Comparison of ENCODE assay signal across 25 cellular contexts in the genomic region with DNA sequence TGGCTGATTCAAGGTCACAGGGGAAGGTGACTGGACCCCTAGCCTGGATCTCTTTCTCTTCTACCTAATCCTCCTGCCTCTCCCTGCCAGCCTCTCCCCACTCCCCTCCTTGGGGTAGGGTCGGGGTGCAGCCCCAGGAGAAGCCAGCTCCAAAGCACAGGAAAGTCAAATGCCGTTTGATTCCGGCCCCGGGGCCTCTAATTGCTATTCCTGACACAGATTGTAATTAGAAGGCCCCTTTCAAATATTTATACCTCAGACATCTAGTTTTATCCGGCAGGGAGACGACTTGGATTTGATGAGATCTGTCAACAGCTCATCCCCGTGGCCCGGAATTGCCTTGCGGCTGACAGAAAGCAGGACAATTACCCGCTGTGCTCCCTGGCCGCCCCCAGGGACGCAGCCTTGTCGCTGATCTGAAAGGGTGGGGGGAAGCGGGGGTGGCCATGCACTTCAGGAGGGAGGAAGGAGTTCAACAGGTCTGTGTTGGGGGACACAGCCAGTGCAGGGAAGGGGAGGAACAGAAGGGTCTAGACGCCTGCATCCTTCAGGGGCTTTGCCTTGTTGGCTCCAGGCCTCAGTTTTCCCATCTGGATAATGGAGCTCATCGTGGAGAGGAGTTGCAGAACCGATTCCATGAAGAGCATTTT. TPM values are rescaled to one million over a fixed set of nuclear protein-coding genes. Genes with fewer than 3 reads are reported as not detected.
DNase-seq lines count a peak whose midpoint lies in the region; ATAC-seq, FAIRE-seq and TF ChIP-seq lines count a peak whose summit lies in the region.
"Had no signal": no experiment of that assay in that cellular context is flagged by ENCODE, and none has a peak within 500 bp of the region (broad histone marks: within the 10 kb centered on the region; RNA-seq: fewer than 3 reads in every experiment).

No MANE protein-coding gene starts in this region.

- BruUV-seq in K562 (replicated peaks; lab: Mats Ljungman, UMichigan): no TSS peak

- no peaks in the 10 kb centered on the region for H3K9me1 ChIP-seq in K562 (ENCODE audit: control insufficient read depth, insufficient read depth, low read length)

- H3K79me2 ChIP-seq in GM23338 (replicated peaks; ENCODE audit: insufficient read depth) (no peaks in the 10 kb centered on the region), K562 (ENCODE audit: control insufficient read depth, insufficient read depth, low read length) (no peaks in the 10 kb centered on the region)
- H3K79me2 ChIP-seq: hepatocyte had no signal

- peaks cover 4% of the 10 kb centered on the region; the same call in 1 of the 2 replicates for H3K4me1 ChIP-seq in GM23338 (ENCODE audit: insufficient read depth)
- H3K4me1 ChIP-seq in K562 (replicated peaks in 1 of 2; ENCODE audit: control insufficient read depth in 2 of 2, insufficient read depth in 2 of 2, low read length in 2 of 2): peaks cover 0 to 22% of the 10 kb centered on the region in 2 experiments; a peak in 4 of 5 replicates

- no peaks in the 10 kb centered on the region for H3K9me3 Mint-ChIP-seq in GM23338
- no peaks in the 10 kb centered on the region for H3K9me3 Mint-ChIP-seq in activated CD4-positive, alpha-beta memory T cell treated with anti-CD3 and anti-CD28 coated beads, Interleukin-2, amount 10 ng/mL, durations not matched to agents 7 days and 5 days
- H3K9me3 Mint-ChIP-seq: CD8-positive, alpha-beta T cell; T-helper 1 cell treated with Interleukin-12 subunit alpha and Interleukin-12 subunit beta and Interleukin-4 antibody, amounts not matched to agents 30 μg/mL and 1 μg/mL, for 36 hours had no signal

- 0 out of 4 replicates have a peak overlapping the region, but pooled peaks of 1 of the 2 experiments have one; percentile 31 for H3K9ac ChIP-seq in K562 (ENCODE audit: insufficient read depth in 1 of 2, low read depth in 2 of 2, low read length in 2 of 2)

- POLR2A ChIA-PET in K562 (lab: Yijun Ruan, JAX): interaction anchor here (0.6 to 1.6 kb wide), 4 partner anchors 11 to 20 kb away, joined by 3 to 4 read pairs (median 3); no protein-coding TSS in a partner anchor
- POLR2A ChIA-PET in activated CD4-positive, alpha-beta memory T cell treated with anti-CD3 and anti-CD28 coated beads, Interleukin-2, amount 10 ng/mL, durations not matched to agents 7 days and 5 days (lab: Charles Lee): no interaction called here

- H3K9me3 ChIP-seq in K562 (replicated peaks; ENCODE audit: control insufficient read depth, insufficient read depth, low read depth, low read length): no peaks in the 10 kb centered on the region
- H3K9me3 ChIP-seq: ovary had no signal

- DNase-seq in 8988T: peak; percentile 14
- peak; percentile 35 for DNase-seq in GM23338 (ENCODE audit: low spot score)
- peak in 3 of 4 experiments; percentile 24 to 40 (median 39) for DNase-seq in K562 (ENCODE audit: extremely low read depth in 1 of 4, low spot score in 3 of 4)
- DNase-seq in activated CD4-positive, alpha-beta memory T cell treated with anti-CD3 and anti-CD28 coated beads, Interleukin-2, amount 10 ng/mL, durations not matched to agents 7 days and 5 days: no peak
- no peak for DNase-seq in LoVo (ENCODE audit: low spot score)
- no peak for DNase-seq in GF-D8 (lab: John Stamatoyannopoulos, UW)
- DNase-seq: activated CD4-positive, alpha-beta T cell treated with anti-CD3 and anti-CD28 coated beads, Interleukin-2, amount 50 U/mL, for 1 hour; activated gamma-delta T cell; amygdala; caudate nucleus; CD8-positive, alpha-beta T cell; DMS79; IMR-90; NCI-H1930; NCI-H524 treated with DMSO at 0.1 percent for 48 hours; ovary; SHP77; stimulated activated naive CD4-positive, alpha-beta T cell treated with Interleukin-2 at 50 U/mL for 16 hours had no signal

- FAIRE-seq in K562 (lab: Jason Lieb, UNC): no peak

- TF ChIP-seq POLR2A in K562 (conservative IDR thresholded peaks at IDR 0.05): no peak

- no peak overlapping the region for H3K27ac Mint-ChIP-seq in GM23338
- no peak overlapping the region for H3K27ac Mint-ChIP-seq in activated CD4-positive, alpha-beta memory T cell treated with anti-CD3 and anti-CD28 coated beads, Interleukin-2, amount 10 ng/mL, durations not matched to agents 7 days and 5 days
- H3K27ac Mint-ChIP-seq: CD8-positive, alpha-beta T cell; T-helper 1 cell treated with Interleukin-12 subunit alpha and Interleukin-12 subunit beta and Interleukin-4 antibody, amounts not matched to agents 30 μg/mL and 1 μg/mL, for 36 hours had no signal

- intact Hi-C loops in K562 (cut with micrococcal nuclease): no loop called here

- TF ChIP-seq CTCF in GM23338 (conservative IDR thresholded peaks at IDR 0.05; ENCODE audit: low read depth in 2 of 2): no peak
- TF ChIP-seq CTCF in K562 (IDR thresholded peaks at IDR 0.05 in 2 of 3, conservative IDR thresholded peaks at IDR 0.05 in 1 of 3; ENCODE audit: insufficient read depth in 2 of 3, low read depth in 1 of 3, low read length in 3 of 3): no peak

- no peak overlapping the region for H3K4me2 ChIP-seq in GM23338
- no peak overlapping the region for H3K4me2 ChIP-seq in K562 (ENCODE audit: insufficient read depth, low read length)
- H3K4me2 ChIP-seq: hepatocyte had no signal

- H3K4me3 Mint-ChIP-seq in GM23338: peak overlapping the region; percentile 32; the same call in 1 of the 3 replicates
- H3K4me3 Mint-ChIP-seq in activated CD4-positive, alpha-beta memory T cell treated with anti-CD3 and anti-CD28 coated beads, Interleukin-2, amount 10 ng/mL, durations not matched to agents 7 days and 5 days: no peak overlapping the region
- H3K4me3 Mint-ChIP-seq: CD8-positive, alpha-beta T cell; T-helper 1 cell treated with Interleukin-12 subunit alpha and Interleukin-12 subunit beta and Interleukin-4 antibody, amounts not matched to agents 30 μg/mL and 1 μg/mL, for 36 hours had no signal

- no peak for TF ChIP-seq RAD21 in K562 (CRISPR knock-in tag; conservative IDR thresholded peaks at IDR 0.05 in 1 of 2, IDR thresholded peaks at IDR 0.05 in 1 of 2)

- H3K4me3 ChIP-seq in GM23338 (no peak overlapping the region), K562 (no peak overlapping the region)
- H3K4me3 ChIP-seq: hepatocyte, lung, ovary, tibial nerve had no signal

- H2AFZ ChIP-seq in GM23338 (no peak overlapping the region), K562 (ENCODE audit: low read depth, low read length) (no peak overlapping the region; the same call in 1 of the 2 replicates)
- H2AFZ ChIP-seq: hepatocyte had no signal

- TF ChIP-seq EP300 in K562 (IDR thresholded peaks at IDR 0.05; ENCODE audit: low read length): no peak

- peaks cover 4% of the 10 kb centered on the region; the same call in 2 of the 3 replicates for H3K4me1 Mint-ChIP-seq in GM23338
- H3K4me1 Mint-ChIP-seq in activated CD4-positive, alpha-beta memory T cell treated with anti-CD3 and anti-CD28 coated beads, Interleukin-2, amount 10 ng/mL, durations not matched to agents 7 days and 5 days: peaks cover 2% of the 10 kb centered on the region

- 11% methylated on average over 17 of the region's 17 CpGs for WGBS in K562 (ENCODE audit: insufficient coverage, low coverage, missing lambda C conversion rate)

- no peak overlapping the region for H3K27ac ChIP-seq in GM23338 (ENCODE audit: low read depth)
- H3K27ac ChIP-seq in K562 (ENCODE audit: extremely low read depth, low read depth, low read length): no peak overlapping the region
- H3K27ac ChIP-seq: hepatocyte, ovary, tibial nerve had no signal

- no peaks in the 10 kb centered on the region for H3K9me2 ChIP-seq in GM23338 (ENCODE audit: insufficient read depth)

- H3K36me3 Mint-ChIP-seq in GM23338 (ENCODE audit: low read depth): no peaks in the 10 kb centered on the region
- H3K36me3 Mint-ChIP-seq in activated CD4-positive, alpha-beta memory T cell treated with anti-CD3 and anti-CD28 coated beads, Interleukin-2, amount 10 ng/mL, durations not matched to agents 7 days and 5 days (ENCODE audit: low read depth): no peaks in the 10 kb centered on the region

- H4K20me1 ChIP-seq in GM23338 (replicated peaks; ENCODE audit: insufficient read depth): no peaks in the 10 kb centered on the region
- no peaks in the 10 kb centered on the region for H4K20me1 ChIP-seq in K562 (replicated peaks; ENCODE audit: control insufficient read depth, insufficient read depth, low read length)

- in situ Hi-C loops in K562 (cut with MboI): loop anchor here (10.0 kb wide), 1 partner anchor 68 kb away; a partner anchor contains a TSS

- CTCF ChIA-PET in K562 (lab: Yijun Ruan, JAX; ENCODE audit: low intra/inter-chr PET ratio): no interaction called here
- CTCF ChIA-PET in activated CD4-positive, alpha-beta memory T cell treated with anti-CD3 and anti-CD28 coated beads, Interleukin-2, amount 10 ng/mL, durations not matched to agents 7 days and 5 days (lab: Charles Lee): interaction anchor here (1.2 to 1.5 kb wide), 2 partner anchors 9 to 11 kb away, joined by 5 to 6 read pairs; no protein-coding TSS in a partner anchor

- H3K27me3 ChIP-seq in GM23338 (ENCODE audit: insufficient read depth) (peaks cover 43% of the 10 kb centered on the region), K562 (ENCODE audit: control insufficient read depth in 2 of 2, insufficient read depth in 2 of 2, low read length in 2 of 2) (peaks cover 9 to 17% of the 10 kb centered on the region in 2 experiments; a peak in 4 of 5 replicates)
- H3K27me3 ChIP-seq: ovary had no signal

- ATAC-seq in GM23338 (no peak), K562 (no peak)
- ATAC-seq: CD8-positive, alpha-beta T cell had no signal

- peaks cover 37% of the 10 kb centered on the region for H3K27me3 Mint-ChIP-seq in GM23338 (ENCODE audit: insufficient read depth, low read depth, poor library complexity)
- peaks cover 24% of the 10 kb centered on the region for H3K27me3 Mint-ChIP-seq in activated CD4-positive, alpha-beta memory T cell treated with anti-CD3 and anti-CD28 coated beads, Interleukin-2, amount 10 ng/mL, durations not matched to agents 7 days and 5 days

- H3K36me3 ChIP-seq in GM23338 (ENCODE audit: insufficient read depth) (no peaks in the 10 kb centered on the region), K562 (ENCODE audit: control insufficient read depth, insufficient read depth, low read length) (no peaks in the 10 kb centered on the region)
- H3K36me3 ChIP-seq: ovary had no signal

- peaks cover 5% of the 10 kb centered on the region; the same call in 1 of the 2 replicates for H3F3A ChIP-seq in GM23338 (replicated peaks; ENCODE audit: low read depth)

RNA-seq across cellular contexts. Expression of a gene that starts 1.9 kb away (rescaled TPM):
- total RNA-seq in GM23338 (2014; rRNA removed; shearing (Covaris generic)): 1.8 and 7.5 TPM in 2 replicates
- 6.4 and 8.0 TPM in 2 replicates for polyA plus RNA-seq in GM23338 (2016; fragmentation: Nextera tagmentation; extraction: Ambion mirVana)
- total RNA-seq in K562 (2011; cell fraction: chromatin; rRNA removed; ENCODE audit: low replicate concordance): 0.42 TPM in 1 of 2 replicates, not detected in the other
- total RNA-seq in K562 (2011; cell fraction: nucleolus; rRNA removed): not detected in 2 replicates
- not detected in 2 replicates for total RNA-seq in K562 (2011; cell fraction: nucleoplasm; rRNA removed)
- total RNA-seq in K562 (2014; rRNA removed): 0.33 TPM in 1 of 2 replicates, not detected in the other
- total RNA-seq in K562 (2014; rRNA removed; fragmentation: Illumina TruSeq; extraction: Trizol): not detected in 2 replicates
- total RNA-seq in K562 (2015; rRNA removed; fragmentation: Illumina TruSeq; extraction: Trizol): 0.15 TPM in 1 of 2 replicates, not detected in the other
- 0.38 and 0.62 TPM in 2 replicates for total RNA-seq in K562 (2021)
- polyA plus RNA-seq in K562 (2011; rRNA removed): 0.22 TPM in 1 of 2 replicates, not detected in the other
- polyA plus RNA-seq in K562 (2011; cell fraction: cytosol; rRNA removed): 0.21 and 0.49 TPM in 2 replicates
- polyA plus RNA-seq in K562 (2011; cell fraction: nucleus; rRNA removed): 0.36 and 0.90 TPM in 2 replicates
- 0.78 and 1.4 TPM in 2 replicates for polyA plus RNA-seq in K562 (2012)
- 0.42 TPM in 1 of 2 replicates, not detected in the other for polyA plus RNA-seq in K562 (2014; fragmentation: Illumina TruSeq; extraction: Trizol)
- under 1 TPM; 0.13 to 0.18 TPM for polyA plus RNA-seq in K562 (2014; fragmentation: Nextera tagmentation; extraction: Ambion mirVana)
- polyA plus RNA-seq in K562 (2014; rRNA removed): 0.05 and 0.13 TPM in 2 replicates
- not detected in 2 replicates for polyA minus RNA-seq in K562 (2011; rRNA and poly(A)+ RNA removed)
- polyA minus RNA-seq in K562 (2011; cell fraction: cytosol; rRNA and poly(A)+ RNA removed): not detected in 2 replicates
- polyA minus RNA-seq in K562 (2011; cell fraction: nucleus; rRNA and poly(A)+ RNA removed): not detected in 2 replicates
- not detected for total RNA-seq in activated CD4-positive, alpha-beta memory T cell treated with anti-CD3 and anti-CD28 coated beads, Interleukin-2, amount 10 ng/mL, durations not matched to agents 7 days and 5 days
- total RNA-seq: dermis microvascular lymphatic vessel endothelial cell, hepatocyte, IMR-90, lung, OCI-LY7, tibial nerve had no signal
- polyA plus RNA-seq: IMR-90, lung had no signal

RNA-seq across cellular contexts. Expression of a gene that starts 25.0 kb away (rescaled TPM):
- total RNA-seq in GM23338 (2014; rRNA removed; shearing (Covaris generic)): 0.76 and 0.93 TPM in 2 replicates
- polyA plus RNA-seq in GM23338 (2016; fragmentation: Nextera tagmentation; extraction: Ambion mirVana) (0.24 and 0.79 TPM in 2 replicates), K562 (2011; rRNA removed) (not detected in 2 replicates), K562 (2014; fragmentation: Illumina TruSeq; extraction: Trizol) (not detected in 2 replicates), K562 (2014; fragmentation: Nextera tagmentation; extraction: Ambion mirVana) (not detected), K562 (2014; rRNA removed) (not detected in 2 replicates)
- total RNA-seq in K562 (2011; cell fraction: chromatin; rRNA removed; ENCODE audit: low replicate concordance): not detected in 2 replicates
- total RNA-seq in K562 (2011; cell fraction: nucleolus; rRNA removed): not detected in 2 replicates
- not detected in 2 replicates for total RNA-seq in K562 (2011; cell fraction: nucleoplasm; rRNA removed)
- total RNA-seq in K562 (2014; rRNA removed) (not detected in 2 replicates), K562 (2014; rRNA removed; fragmentation: Illumina TruSeq; extraction: Trizol) (not detected in 2 replicates), K562 (2015; rRNA removed; fragmentation: Illumina TruSeq; extraction: Trizol) (not detected in 2 replicates), K562 (2021) (not detected in 2 replicates)
- polyA plus RNA-seq in K562 (2011; cell fraction: cytosol; rRNA removed): 0.06 TPM in 1 of 2 replicates, not detected in the other
- polyA plus RNA-seq in K562 (2011; cell fraction: nucleus; rRNA removed): not detected in 2 replicates
- polyA plus RNA-seq in K562 (2012): 0.10 and 0.18 TPM in 2 replicates
- polyA minus RNA-seq in K562 (2011; rRNA and poly(A)+ RNA removed): not detected in 2 replicates
- polyA minus RNA-seq in K562 (2011; cell fraction: cytosol; rRNA and poly(A)+ RNA removed): not detected in 2 replicates
- polyA minus RNA-seq in K562 (2011; cell fraction: nucleus; rRNA and poly(A)+ RNA removed): not detected in 2 replicates
- 1 to 10 TPM; 2.6 to 4.0 TPM for total RNA-seq in activated CD4-positive, alpha-beta memory T cell treated with anti-CD3 and anti-CD28 coated beads, Interleukin-2, amount 10 ng/mL, durations not matched to agents 7 days and 5 days
- total RNA-seq: dermis microvascular lymphatic vessel endothelial cell, hepatocyte, IMR-90, myocyte had no signal
- polyA plus RNA-seq: hepatocyte, IMR-90 had no signal

RNA-seq across cellular contexts. Expression of a gene that starts 27.2 kb away (rescaled TPM):
- 54.0 and 82.9 TPM in 2 replicates for total RNA-seq in GM23338 (2014; rRNA removed; shearing (Covaris generic))
- 50.7 and 52.1 TPM in 2 replicates for polyA plus RNA-seq in GM23338 (2016; fragmentation: Nextera tagmentation; extraction: Ambion mirVana)
- 1.8 and 3.1 TPM in 2 replicates for total RNA-seq in K562 (2011; cell fraction: chromatin; rRNA removed; ENCODE audit: low replicate concordance)
- 1.7 and 2.8 TPM in 2 replicates for total RNA-seq in K562 (2011; cell fraction: nucleolus; rRNA removed)
- total RNA-seq in K562 (2011; cell fraction: nucleoplasm; rRNA removed): 0.92 and 1.4 TPM in 2 replicates
- total RNA-seq in K562 (2014; rRNA removed): 0.65 and 0.77 TPM in 2 replicates
- 0.73 and 0.80 TPM in 2 replicates for total RNA-seq in K562 (2014; rRNA removed; fragmentation: Illumina TruSeq; extraction: Trizol)
- total RNA-seq in K562 (2015; rRNA removed; fragmentation: Illumina TruSeq; extraction: Trizol): 0.49 and 0.69 TPM in 2 replicates
- total RNA-seq in K562 (2021): 1.4 and 1.5 TPM in 2 replicates
- 0.87 and 1.2 TPM in 2 replicates for polyA plus RNA-seq in K562 (2011; rRNA removed)
- 0.44 and 3.4 TPM in 2 replicates for polyA plus RNA-seq in K562 (2011; cell fraction: cytosol; rRNA removed)
- polyA plus RNA-seq in K562 (2011; cell fraction: nucleus; rRNA removed): 2.1 and 3.7 TPM in 2 replicates
- 0.44 and 1.0 TPM in 2 replicates for polyA plus RNA-seq in K562 (2012)
- polyA plus RNA-seq in K562 (2014; fragmentation: Illumina TruSeq; extraction: Trizol): 0.29 and 1.9 TPM in 2 replicates
- under 1 TPM in 1 of 2 experiments, not detected in 1; 0.11 TPM for polyA plus RNA-seq in K562 (2014; fragmentation: Nextera tagmentation; extraction: Ambion mirVana)
- 0.78 and 1.1 TPM in 2 replicates for polyA plus RNA-seq in K562 (2014; rRNA removed)
- polyA minus RNA-seq in K562 (2011; rRNA and poly(A)+ RNA removed): 0.33 and 0.49 TPM in 2 replicates
- not detected in 2 replicates for polyA minus RNA-seq in K562 (2011; cell fraction: cytosol; rRNA and poly(A)+ RNA removed)
- 0.22 and 0.81 TPM in 2 replicates for polyA minus RNA-seq in K562 (2011; cell fraction: nucleus; rRNA and poly(A)+ RNA removed)
- total RNA-seq in activated CD4-positive, alpha-beta memory T cell treated with anti-CD3 and anti-CD28 coated beads, Interleukin-2, amount 10 ng/mL, durations not matched to agents 7 days and 5 days: 1 to 10 TPM; 3.2 to 3.4 TPM

RNA-seq across cellular contexts. Expression of a gene that starts 30.3 kb away (rescaled TPM):
- total RNA-seq in GM23338 (2014; rRNA removed; shearing (Covaris generic)): 27.3 and 33.4 TPM in 2 replicates
- polyA plus RNA-seq in GM23338 (2016; fragmentation: Nextera tagmentation; extraction: Ambion mirVana) (27.6 and 28.8 TPM in 2 replicates), K562 (2011; rRNA removed) (12.6 and 15.4 TPM in 2 replicates), K562 (2014; fragmentation: Illumina TruSeq; extraction: Trizol) (19.3 and 27.8 TPM in 2 replicates), K562 (2014; fragmentation: Nextera tagmentation; extraction: Ambion mirVana) (1 to 10 TPM in 1 of 2 experiments, under 1 TPM in 1; 0.41 to 1.4 TPM), K562 (2014; rRNA removed) (33.0 and 34.6 TPM in 2 replicates)
- total RNA-seq in K562 (2011; cell fraction: chromatin; rRNA removed; ENCODE audit: low replicate concordance): 8.3 and 15.5 TPM in 2 replicates
- total RNA-seq in K562 (2011; cell fraction: nucleolus; rRNA removed): 12.6 and 14.5 TPM in 2 replicates
- 8.1 and 11.4 TPM in 2 replicates for total RNA-seq in K562 (2011; cell fraction: nucleoplasm; rRNA removed)
- total RNA-seq in K562 (2014; rRNA removed) (34.9 and 46.0 TPM in 2 replicates), K562 (2014; rRNA removed; fragmentation: Illumina TruSeq; extraction: Trizol) (11.7 and 12.1 TPM in 2 replicates), K562 (2015; rRNA removed; fragmentation: Illumina TruSeq; extraction: Trizol) (22.4 and 23.5 TPM in 2 replicates), K562 (2021) (26.5 and 28.6 TPM in 2 replicates)
- 17.5 and 33.3 TPM in 2 replicates for polyA plus RNA-seq in K562 (2011; cell fraction: cytosol; rRNA removed)
- 8.4 and 11.4 TPM in 2 replicates for polyA plus RNA-seq in K562 (2011; cell fraction: nucleus; rRNA removed)
- polyA plus RNA-seq in K562 (2012): 20.8 and 26.9 TPM in 2 replicates
- polyA minus RNA-seq in K562 (2011; rRNA and poly(A)+ RNA removed): 11.0 and 12.5 TPM in 2 replicates
- polyA minus RNA-seq in K562 (2011; cell fraction: cytosol; rRNA and poly(A)+ RNA removed): 8.3 and 10.7 TPM in 2 replicates
- 3.2 and 6.4 TPM in 2 replicates for polyA minus RNA-seq in K562 (2011; cell fraction: nucleus; rRNA and poly(A)+ RNA removed)
- 10 to 100 TPM; 21.7 to 25.3 TPM for total RNA-seq in activated CD4-positive, alpha-beta memory T cell treated with anti-CD3 and anti-CD28 coated beads, Interleukin-2, amount 10 ng/mL, durations not matched to agents 7 days and 5 days

RNA-seq across cellular contexts. Expression of a gene that starts 47.9 kb away (rescaled TPM):
- 0.52 TPM in 1 of 2 replicates, not detected in the other for total RNA-seq in GM23338 (2014; rRNA removed; shearing (Covaris generic))
- polyA plus RNA-seq in GM23338 (2016; fragmentation: Nextera tagmentation; extraction: Ambion mirVana) (1.4 and 1.6 TPM in 2 replicates), K562 (2011; rRNA removed) (0.12 and 0.35 TPM in 2 replicates), K562 (2014; fragmentation: Illumina TruSeq; extraction: Trizol) (0.30 TPM in 1 of 2 replicates, not detected in the other), K562 (2014; fragmentation: Nextera tagmentation; extraction: Ambion mirVana) (not detected), K562 (2014; rRNA removed) (0.08 and 0.40 TPM in 2 replicates)
- total RNA-seq in K562 (2011; cell fraction: chromatin; rRNA removed; ENCODE audit: low replicate concordance): not detected in 2 replicates
- total RNA-seq in K562 (2011; cell fraction: nucleolus; rRNA removed): 0.33 and 0.39 TPM in 2 replicates
- not detected in 2 replicates for total RNA-seq in K562 (2011; cell fraction: nucleoplasm; rRNA removed)
- total RNA-seq in K562 (2014; rRNA removed) (not detected in 2 replicates), K562 (2014; rRNA removed; fragmentation: Illumina TruSeq; extraction: Trizol) (not detected in 2 replicates), K562 (2015; rRNA removed; fragmentation: Illumina TruSeq; extraction: Trizol) (not detected in 2 replicates), K562 (2021) (0.22 TPM in 1 of 2 replicates, not detected in the other)
- 0.34 and 1.2 TPM in 2 replicates for polyA plus RNA-seq in K562 (2011; cell fraction: cytosol; rRNA removed)
- polyA plus RNA-seq in K562 (2011; cell fraction: nucleus; rRNA removed): 0.13 and 0.36 TPM in 2 replicates
- 0.21 and 0.47 TPM in 2 replicates for polyA plus RNA-seq in K562 (2012)
- polyA minus RNA-seq in K562 (2011; rRNA and poly(A)+ RNA removed): not detected in 2 replicates
- polyA minus RNA-seq in K562 (2011; cell fraction: cytosol; rRNA and poly(A)+ RNA removed): not detected in 2 replicates
- polyA minus RNA-seq in K562 (2011; cell fraction: nucleus; rRNA and poly(A)+ RNA removed): not detected in 2 replicates
- 1 to 10 TPM; 4.0 TPM for total RNA-seq in activated CD4-positive, alpha-beta memory T cell treated with anti-CD3 and anti-CD28 coated beads, Interleukin-2, amount 10 ng/mL, durations not matched to agents 7 days and 5 days
- total RNA-seq: CD8-positive, alpha-beta T cell; OCI-LY7 had no signal

Comparison
In these comparisons a context has a peak if more than half of its experiments do, and no peak if none do; other contexts are left out.
1. DNase-seq: peak in 8988T (single experiment), GM23338 (single experiment) and K562 (3 of 4); none in activated CD4-positive, alpha-beta memory T cell treated with anti-CD3 and anti-CD28 coated beads, Interleukin-2, amount 10 ng/mL, durations not matched to agents 7 days and 5 days (single experiment), LoVo (single experiment) and GF-D8 (single experiment).
2. RNA of a gene that starts 27.2 kb away (total RNA-seq): 54.0 to 82.9 TPM in GM23338; 3.2 to 3.4 TPM in activated CD4-positive, alpha-beta memory T cell treated with anti-CD3 and anti-CD28 coated beads, Interleukin-2, amount 10 ng/mL, durations not matched to agents 7 days and 5 days and 0.49 to 3.1 TPM in K562; every median in the first group is over 10 times any median in the second.